ENCODE assay signal across 1 cellular context in genomic region chr4:48342559-48342878, GRCh38.
TF ChIP-seq lines count a peak whose summit lies in the region.

No MANE protein-coding gene starts in this region.

TF ChIP-seq in GM12878, 131 proteins besides CTCF, POLR2A, EP300 and RAD21 (continued from another document):
- TF ChIP-seq ZNF274 (IDR thresholded peaks at IDR 0.05; ENCODE audit: insufficient read depth, insufficient read length): no peak
